In the genomic region with DNA sequence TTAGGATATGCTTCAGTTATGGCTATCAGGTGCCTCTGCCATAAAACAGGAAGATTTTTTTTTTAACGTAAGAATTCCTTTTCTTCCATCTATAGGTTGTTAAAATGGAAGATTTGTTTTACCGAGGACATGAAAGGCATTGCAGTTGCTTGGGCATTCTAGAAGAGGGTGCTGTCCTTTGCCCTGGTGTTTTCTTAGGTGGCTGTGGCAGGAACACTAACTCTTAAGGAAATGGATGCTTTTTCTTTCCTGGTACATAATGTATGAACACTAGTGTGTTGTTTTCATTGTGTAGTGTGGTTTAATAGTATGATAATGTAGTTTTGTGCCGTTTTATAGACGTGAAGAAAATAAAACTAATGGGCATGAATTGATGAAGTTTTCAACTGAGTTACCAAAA, we compare ENCODE assay signal across 18 cellular contexts. TPM values are rescaled to one million over a fixed set of nuclear protein-coding genes. Genes with fewer than 3 reads are reported as not detected.
DNase-seq lines count a peak whose midpoint lies in the region; ATAC-seq and TF ChIP-seq lines count a peak whose summit lies in the region.
"Had no signal": no experiment of that assay in that cellular context is flagged by ENCODE, and none has a peak within 500 bp of the region (broad histone marks: within the 10 kb centered on the region; RNA-seq: fewer than 3 reads in every experiment).

No MANE protein-coding gene starts in this region.

- intact Hi-C loops in transverse colon (cut with DNase I; ENCODE audit: low total_unique reads): no loop called here

- peaks cover 18% of the 10 kb centered on the region for H3K4me1 ChIP-seq in CD4-positive, CD25-positive, alpha-beta regulatory T cell (ENCODE audit: control insufficient read depth, insufficient read depth, low read length, poor library complexity, severe bottlenecking)
- peaks cover 21% of the 10 kb centered on the region for H3K4me1 ChIP-seq in GM23338 (ENCODE audit: insufficient read depth)
- H3K4me1 ChIP-seq in transverse colon: peaks cover 8 to 38% (median 13%) of the 10 kb centered on the region in 4 donors
- peaks cover 13% of the 10 kb centered on the region for H3K4me1 ChIP-seq in Karpas-422 (ENCODE audit: low read length)

- H3K4me3 Mint-ChIP-seq in CD4-positive, CD25-positive, alpha-beta regulatory T cell: no peak overlapping the region
- no peak overlapping the region for H3K4me3 Mint-ChIP-seq in GM23338
- no peak overlapping the region for H3K4me3 Mint-ChIP-seq in endothelial cell (ENCODE audit: unreplicated experiment)
- H3K4me3 Mint-ChIP-seq: H9, HFFc6 had no signal

- no peak for ATAC-seq in CD4-positive, CD25-positive, alpha-beta regulatory T cell (ENCODE audit: low read depth in 2 of 2)
- no peak for ATAC-seq in GM23338
- no peak for ATAC-seq in GM18858 (IDR thresholded peaks at IDR 0.05; ENCODE audit: unreplicated experiment)
- ATAC-seq: SK-N-SH treated with all-trans-retinoic acid at 6 μM for 48 hours had no signal

- H3K9me3 Mint-ChIP-seq in CD4-positive, CD25-positive, alpha-beta regulatory T cell: peaks cover 0 to 3% (median 0%) of the 10 kb centered on the region in 7 donors
- H3K9me3 Mint-ChIP-seq in GM23338: peaks cover 49% of the 10 kb centered on the region
- H3K9me3 Mint-ChIP-seq in endothelial cell (ENCODE audit: unreplicated experiment): peaks cover 5% of the 10 kb centered on the region
- H3K9me3 Mint-ChIP-seq: HFFc6 had no signal

- no peaks in the 10 kb centered on the region for H3K9me3 ChIP-seq in CD4-positive, CD25-positive, alpha-beta regulatory T cell (ENCODE audit: control insufficient read depth in 2 of 2, low read length in 2 of 2)
- H3K9me3 ChIP-seq in transverse colon (no peaks in the 10 kb centered on the region), Karpas-422 (ENCODE audit: low read length) (peaks cover 9% of the 10 kb centered on the region; the same call in 1 of the 2 replicates)

- in situ Hi-C loops in transverse colon (cut with MboI; ENCODE audit: low pct_ligation_motif_present in 1 of 4, low pct_unique_long_range_greater_than_20kb in 1 of 4, low sequenced_read_pairs in 3 of 4): no loop called here

- no peaks in the 10 kb centered on the region for H3F3A ChIP-seq in GM23338 (replicated peaks; ENCODE audit: low read depth)

- no peaks in the 10 kb centered on the region for H3K27me3 Mint-ChIP-seq in CD4-positive, CD25-positive, alpha-beta regulatory T cell
- H3K27me3 Mint-ChIP-seq in GM23338 (ENCODE audit: insufficient read depth, low read depth, poor library complexity): peaks cover 5% of the 10 kb centered on the region
- peaks cover 2% of the 10 kb centered on the region for H3K27me3 Mint-ChIP-seq in endothelial cell (ENCODE audit: unreplicated experiment)

- H2AFZ ChIP-seq in GM23338 (no peak overlapping the region), Karpas-422 (ENCODE audit: low read length) (no peak overlapping the region)

- peak overlapping the region in 2 of 3 donors; percentile 8 to 15 for H3K27ac Mint-ChIP-seq in CD4-positive, CD25-positive, alpha-beta regulatory T cell
- H3K27ac Mint-ChIP-seq in GM23338 (no peak overlapping the region), endothelial cell (ENCODE audit: unreplicated experiment) (peak overlapping the region; percentile 74)
- H3K27ac Mint-ChIP-seq: HFFc6 had no signal

- TF ChIP-seq EP300 in transverse colon (IDR thresholded peaks at IDR 0.05; ENCODE audit: low read depth): no peak

- H3K9me2 ChIP-seq in GM23338 (ENCODE audit: insufficient read depth) (no peaks in the 10 kb centered on the region), Karpas-422 (replicated peaks; ENCODE audit: insufficient read depth, low read length) (no peaks in the 10 kb centered on the region)

- H3K9ac ChIP-seq in Karpas-422 (ENCODE audit: low read length): no peak overlapping the region

- no peaks in the 10 kb centered on the region for H3K36me3 ChIP-seq in CD4-positive, CD25-positive, alpha-beta regulatory T cell (ENCODE audit: control insufficient read depth, insufficient read depth, low read length)
- H3K36me3 ChIP-seq in GM23338 (ENCODE audit: insufficient read depth) (peaks cover 15% of the 10 kb centered on the region), transverse colon (no peaks in the 10 kb centered on the region), Karpas-422 (ENCODE audit: insufficient read depth, low read length) (peaks cover 28% of the 10 kb centered on the region; the same call in 1 of the 2 replicates)

- H4K20me1 ChIP-seq in GM23338 (replicated peaks; ENCODE audit: insufficient read depth): peaks cover 40% of the 10 kb centered on the region
- 0 out of 2 replicates have a peak, but pooled peaks cover 5% of the 10 kb centered on the region for H4K20me1 ChIP-seq in Karpas-422 (ENCODE audit: insufficient read depth, low read depth, low read length)

- WGBS in transverse colon (ENCODE audit: low coverage in 1 of 2), 2 donors: 54 to 63% methylated on average over 4 of the region's 4 CpGs

- H3K4me3 ChIP-seq in CD4-positive, CD25-positive, alpha-beta regulatory T cell (ENCODE audit: low read depth, low read length): no peak overlapping the region
- H3K4me3 ChIP-seq in GM23338 (no peak overlapping the region), transverse colon (no peak overlapping the region), Karpas-422 (ENCODE audit: low read length) (no peak overlapping the region)

- no peak for DNase-seq in CD4-positive, CD25-positive, alpha-beta regulatory T cell
- DNase-seq in GM23338 (ENCODE audit: low spot score): no peak
- no peak for DNase-seq in endothelial cell (ENCODE audit: low spot score)
- no peak for DNase-seq in transverse colon
- DNase-seq in Karpas-422: no peak
- DNase-seq in AG08395 (ENCODE audit: low spot score): no peak
- DNase-seq: AML-193; DMS79; H9; HFFc6; NCI-H1092 treated with DMSO at 0.1 percent for 48 hours; NCI-H2029; NCI-H2227 treated with DMSO at 0.1 percent for 48 hours; NCI-H510A treated with DMSO at 0.1 percent for 48 hours; NK-92 treated with Interleukin-12 subunit alpha and Interleukin-12 subunit beta, amount 100 ng/mL, for 24 hours; SIG-M5 had no signal

- TF ChIP-seq POLR2A in transverse colon (IDR thresholded peaks at IDR 0.05): no peak

- no peak overlapping the region for H3K27ac ChIP-seq in CD4-positive, CD25-positive, alpha-beta regulatory T cell (ENCODE audit: insufficient read depth, low read length, poor library complexity, severe bottlenecking)
- H3K27ac ChIP-seq in GM23338 (ENCODE audit: low read depth) (0 out of 2 replicates have a peak overlapping the region, but pooled peaks have one; percentile 70), transverse colon (peak overlapping the region; percentile 24 to 67 (median 40)), Karpas-422 (ENCODE audit: low read length) (no peak overlapping the region)

- H3K27me3 ChIP-seq in CD4-positive, CD25-positive, alpha-beta regulatory T cell (ENCODE audit: control insufficient read depth, insufficient read depth, low read length): no peaks in the 10 kb centered on the region
- H3K27me3 ChIP-seq in GM23338 (ENCODE audit: insufficient read depth) (no peaks in the 10 kb centered on the region), transverse colon (no peaks in the 10 kb centered on the region), Karpas-422 (ENCODE audit: low read length) (no peaks in the 10 kb centered on the region)

- H3K4me2 ChIP-seq in GM23338 (no peak overlapping the region), Karpas-422 (ENCODE audit: low read depth, low read length, poor library complexity, severe bottlenecking) (no peak overlapping the region)

- TF ChIP-seq CTCF in GM23338 (conservative IDR thresholded peaks at IDR 0.05; ENCODE audit: low read depth in 2 of 2) (no peak), endothelial cell (IDR thresholded peaks at IDR 0.05; ENCODE audit: unreplicated experiment) (no peak), transverse colon (IDR thresholded peaks at IDR 0.05) (no peak)

- H3K36me3 Mint-ChIP-seq in CD4-positive, CD25-positive, alpha-beta regulatory T cell: peaks cover 10% of the 10 kb centered on the region
- H3K36me3 Mint-ChIP-seq in GM23338 (ENCODE audit: low read depth): peaks cover 83% of the 10 kb centered on the region
- H3K36me3 Mint-ChIP-seq in endothelial cell (ENCODE audit: low read depth, unreplicated experiment): peaks cover 33% of the 10 kb centered on the region

- peaks cover 98% of the 10 kb centered on the region for H3K79me2 ChIP-seq in GM23338 (replicated peaks; ENCODE audit: insufficient read depth)
- peaks cover 100% of the 10 kb centered on the region for H3K79me2 ChIP-seq in Karpas-422 (ENCODE audit: low read length)

- H3K4me1 Mint-ChIP-seq in CD4-positive, CD25-positive, alpha-beta regulatory T cell: peaks cover 8 to 49% (median 39%) of the 10 kb centered on the region in 4 donors
- peaks cover 30% of the 10 kb centered on the region for H3K4me1 Mint-ChIP-seq in GM23338
- H3K4me1 Mint-ChIP-seq in endothelial cell (ENCODE audit: unreplicated experiment): peaks cover 36% of the 10 kb centered on the region

RNA-seq across cellular contexts. Expression of a gene that starts 47.2 kb away (rescaled TPM):
- 5.5 TPM for total RNA-seq in CD4-positive, CD25-positive, alpha-beta regulatory T cell
- 10 to 100 TPM in 2 of 4 donors, 1 to 10 TPM in 2; 9.6 to 12.8 (median 11.2) TPM for polyA plus RNA-seq in CD4-positive, CD25-positive, alpha-beta regulatory T cell
- total RNA-seq in GM23338 (2014; rRNA removed; shearing (Covaris generic)): 141 and 149 TPM in 2 replicates
- 101 and 104 TPM in 2 replicates for polyA plus RNA-seq in GM23338 (2016; fragmentation: Nextera tagmentation; extraction: Ambion mirVana)
- total RNA-seq in endothelial cell (ENCODE audit: unreplicated experiment): 52.9 TPM
- total RNA-seq in transverse colon: 10 to 100 TPM; 18.9 to 96.5 (median 69.7) TPM
- 67.9 and 109 TPM in 2 replicates for total RNA-seq in Karpas-422 (2014; rRNA removed; shearing (Covaris generic); ENCODE audit: low replicate concordance)

Comparison
In these comparisons a context has a peak if more than half of its experiments do, and no peak if none do; other contexts are left out.
1. H3K27ac ChIP-seq: peak in GM23338 (single experiment) and transverse colon (4 of 4); none in CD4-positive, CD25-positive, alpha-beta regulatory T cell (single experiment) and Karpas-422 (single experiment).